ENCODE assay signal across 21 cellular contexts in the genomic region with DNA sequence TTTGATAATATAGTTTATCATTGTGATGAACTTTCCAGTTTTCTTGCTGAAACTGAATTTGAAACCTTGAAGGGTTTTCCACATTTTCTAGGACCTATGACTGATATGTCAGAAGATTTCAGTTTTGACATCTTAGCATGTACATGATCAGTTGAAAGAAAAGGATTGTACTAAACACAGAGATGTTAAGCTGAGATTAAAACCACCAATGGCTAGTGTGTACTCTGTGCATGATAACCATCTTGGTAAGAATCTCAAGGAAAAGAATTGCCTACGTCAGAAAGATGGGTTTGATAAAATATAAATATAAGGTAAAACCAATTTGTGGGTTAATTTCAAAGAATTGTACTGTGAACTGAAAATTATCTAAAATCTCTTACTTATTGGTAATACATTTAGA.
"Had no signal": no experiment of that assay in that cellular context is flagged by ENCODE, and none has a peak within 500 bp of the region (broad histone marks: within the 10 kb centered on the region; RNA-seq: fewer than 3 reads in every experiment).

No MANE protein-coding gene starts in this region.

- H3K4me3 Mint-ChIP-seq: IgD-negative memory B cell had no signal

- H3K27ac ChIP-seq: HL-60, KMS-11 had no signal

- H3K9me3 ChIP-seq: SK-N-SH had no signal

- H3K27ac Mint-ChIP-seq: IgD-negative memory B cell had no signal

- DNase-seq: Kasumi-1, MM.1S, NCI-H1092 treated with DMSO at 0.1 percent for 48 hours, NCI-H1436, NCI-H187, NCI-H2029, NCI-H2081 treated with DMSO at 0.1 percent for 48 hours, NCI-H2171, NCI-H226, NCI-H446, NCI-H510A, NCI-H524 treated with DMSO at 0.1 percent for 48 hours, NCI-H69, NCI-H774, RPMI8226, SHP77, SK-N-SH had no signal

- ATAC-seq: K562 had no signal

- H3K4me3 ChIP-seq: K562 had no signal

- H3K27me3 Mint-ChIP-seq: IgD-negative memory B cell had no signal

- H3K36me3 Mint-ChIP-seq: IgD-negative memory B cell had no signal

- H3K4me1 Mint-ChIP-seq: IgD-negative memory B cell had no signal
